8 cellular contexts compared by ENCODE assay signal in the genomic region with DNA sequence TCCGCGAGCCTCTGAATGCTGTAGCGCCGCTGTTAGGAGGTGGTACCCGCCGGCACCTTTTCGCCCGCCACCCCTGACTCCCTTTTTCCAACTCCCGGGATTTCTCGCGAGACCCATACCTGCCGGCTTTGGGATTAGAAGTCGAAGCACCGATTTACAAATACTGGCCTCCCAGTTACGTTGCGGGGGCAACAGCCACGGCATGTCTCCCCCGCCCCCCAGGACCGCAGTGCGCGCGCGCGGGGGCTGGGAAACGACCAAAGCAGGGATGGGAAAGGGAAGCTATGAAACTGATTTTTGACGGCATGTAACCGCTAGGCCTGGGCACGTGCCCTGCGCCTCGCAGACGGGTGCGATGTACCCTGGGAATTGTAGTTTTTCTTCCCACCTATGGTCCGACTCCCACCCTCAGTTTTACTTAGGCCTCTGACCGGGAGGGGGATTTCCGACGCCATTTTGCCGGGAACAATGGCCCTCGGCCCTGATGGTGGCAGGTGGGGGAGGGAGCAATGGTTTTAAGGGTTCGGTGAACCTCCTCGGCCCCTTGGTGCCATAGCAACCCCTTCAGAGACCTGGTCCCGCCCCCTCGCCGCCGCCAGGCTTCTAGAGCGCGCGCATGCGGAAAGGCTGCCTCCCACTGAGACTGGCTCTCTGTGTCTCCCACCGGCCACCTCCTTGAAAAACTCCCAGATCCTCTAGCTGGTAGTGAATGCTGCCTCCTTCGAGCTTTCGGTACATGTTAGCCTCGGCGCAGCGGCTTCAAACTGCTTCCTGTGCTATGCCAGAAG. TPM values are rescaled to one million over a fixed set of nuclear protein-coding genes. Genes with fewer than 3 reads are reported as not detected.
DNase-seq lines count a peak whose midpoint lies in the region; ATAC-seq and TF ChIP-seq lines count a peak whose summit lies in the region.

No MANE protein-coding gene starts in this region.

- no peak overlapping the region for H3K4me3 ChIP-seq in body of pancreas
- peak overlapping the region; percentile 48; the same call in 1 of the 2 replicates for H3K4me3 ChIP-seq in iPS DF 6.9 (ENCODE audit: low read length)

- no peaks in the 10 kb centered on the region for H3K36me3 ChIP-seq in body of pancreas (replicated peaks in 1 of 2; ENCODE audit: insufficient read depth in 1 of 2, low read depth in 2 of 2)
- H3K36me3 ChIP-seq in iPS DF 6.9 (ENCODE audit: control insufficient read depth, insufficient read depth, low read length) = no peaks in the 10 kb centered on the region

- peaks cover 14% of the 10 kb centered on the region for H3K27me3 Mint-ChIP-seq in T-helper 17 cell

- H3K4me1 Mint-ChIP-seq in T-helper 17 cell = peaks cover 19% of the 10 kb centered on the region

- peak; percentile 70 for ATAC-seq in T-helper 17 cell
- peak; percentile 57 for ATAC-seq in body of pancreas
- peak; percentile 81 for ATAC-seq in sciatic nerve
- no peak for ATAC-seq in GM18505 (IDR thresholded peaks at IDR 0.05; ENCODE audit: unreplicated experiment)

- H3K36me3 Mint-ChIP-seq in T-helper 17 cell (ENCODE audit: low read depth) = no peaks in the 10 kb centered on the region

- DNase-seq in D341Med (ENCODE audit: low spot score) (peak; percentile 10), HUDEP-2 (lab: John Stamatoyannopoulos, UW; ENCODE audit: unreplicated experiment in 76 of 76) (peak in 74 of 76 experiments; percentile 6 to 81 (median 61)), T-helper 17 cell (peak in 1 of 3 donors; percentile 3), body of pancreas (peak; percentile 22 to 52 (median 36)), iPS DF 6.9 (ENCODE audit: low read depth, low spot score) (peak; percentile 54), sciatic nerve (ENCODE audit: low spot score) (peak; percentile 73), CD1c-positive myeloid dendritic cell (ENCODE audit: extremely low spot score) (no peak)

- H3K4me3 Mint-ChIP-seq in T-helper 17 cell = peak overlapping the region; percentile 94

- H3K27ac ChIP-seq in body of pancreas (peak overlapping the region in 3 of 4 donors; percentile 12 to 54 (median 45)), iPS DF 6.9 (ENCODE audit: low read length) (no peak overlapping the region)

- 6% methylated on average over 53 of the region's 54 CpGs; no CpG with 5 or more reads in 1 of the 2 donors for WGBS in body of pancreas, 2 donors
- no CpG with 5 or more reads among the region's 54 CpGs for WGBS in iPS DF 6.9 (ENCODE audit: insufficient coverage, insufficient read length)

- intact Hi-C loops in body of pancreas (cut with DNase I) = no loop called here
- intact Hi-C loops in sciatic nerve (cut with DNase I) = no loop called here

- TF ChIP-seq CTCF in body of pancreas (IDR thresholded peaks at IDR 0.05) = no peak

- H3K27me3 ChIP-seq in body of pancreas (no peaks in the 10 kb centered on the region), iPS DF 6.9 (ENCODE audit: control insufficient read depth, insufficient read depth, low read length) (no peaks in the 10 kb centered on the region)

- TF ChIP-seq POLR2A in body of pancreas (IDR thresholded peaks at IDR 0.05) (no peak), GM18505 (IDR thresholded peaks at IDR 0.05; ENCODE audit: borderline replicate concordance, extremely low read depth, insufficient read depth, insufficient read length) (no peak)

- H3K9me3 ChIP-seq in T-helper 17 cell (ENCODE audit: control insufficient read depth, low read length, poor library complexity, severe bottlenecking) (no peaks in the 10 kb centered on the region), body of pancreas (no peaks in the 10 kb centered on the region), iPS DF 6.9 (ENCODE audit: control insufficient read depth, insufficient read depth, low read length) (no peaks in the 10 kb centered on the region)

- H3K27ac Mint-ChIP-seq in T-helper 17 cell = no peak overlapping the region

- H3K4me1 ChIP-seq in body of pancreas (peaks cover 12% of the 10 kb centered on the region), iPS DF 6.9 (ENCODE audit: control insufficient read depth, insufficient read depth, low read length) (no peaks in the 10 kb centered on the region)

RNA-seq across cellular contexts. Expression of gene WNK3, which starts 0.8 kb away (rescaled TPM):
- total RNA-seq in T-helper 17 cell (under 1 TPM; 0.15 to 0.21 TPM), body of pancreas (1 to 10 TPM in 1 of 2 donors, under 1 TPM in 1; 0.52 to 1.6 TPM), sciatic nerve (2.4 TPM)
